ENCODE assay signal across 11 cellular contexts in genomic region chr20:45049904-45050471, GRCh38. TPM values are rescaled to one million over a fixed set of nuclear protein-coding genes. Genes with fewer than 3 reads are reported as not detected.
DNase-seq lines count a peak whose midpoint lies in the region; ATAC-seq and TF ChIP-seq lines count a peak whose summit lies in the region.
"Had no signal": no experiment of that assay in that cellular context is flagged by ENCODE, and none has a peak within 500 bp of the region (broad histone marks: within the 10 kb centered on the region; RNA-seq: fewer than 3 reads in every experiment).

No MANE protein-coding gene starts in this region.

- H3K4me1 Mint-ChIP-seq in T-helper 1 cell treated with Interleukin-12 subunit alpha and Interleukin-12 subunit beta and Interleukin-4 antibody, amounts not matched to agents 30 μg/mL and 1 μg/mL, for 36 hours (ENCODE audit: low read depth): peaks cover 42% of the 10 kb centered on the region

- no peak for TF ChIP-seq EP300 in suprapubic skin (IDR thresholded peaks at IDR 0.05)

- no peak for ATAC-seq in Right ventricle myocardium inferior
- ATAC-seq in HG02852 (IDR thresholded peaks at IDR 0.05; ENCODE audit: unreplicated experiment): no peak
- ATAC-seq in GM18868 (IDR thresholded peaks at IDR 0.05; ENCODE audit: unreplicated experiment): no peak

- no peaks in the 10 kb centered on the region for H3K36me3 ChIP-seq in left ventricle myocardium inferior
- H3K36me3 ChIP-seq in suprapubic skin: peaks cover 4% of the 10 kb centered on the region

- intact Hi-C loops in left ventricle myocardium inferior (cut with micrococcal nuclease): no loop called here
- intact Hi-C loops in Right ventricle myocardium inferior (cut with DNase I): no loop called here

- DNase-seq in left ventricle myocardium inferior: no peak
- no peak for DNase-seq in Right ventricle myocardium inferior (ENCODE audit: missing footprints)
- peak; percentile 22 for DNase-seq in germinal center (ENCODE audit: low spot score)
- no peak for DNase-seq in suprapubic skin (ENCODE audit: low spot score in 2 of 2)
- DNase-seq in COR-L47 (lab: John Stamatoyannopoulos, UW): no peak
- DNase-seq: H7, heart right ventricle had no signal

- no peaks in the 10 kb centered on the region for H3K27me3 ChIP-seq in left ventricle myocardium inferior (ENCODE audit: low read depth)
- no peaks in the 10 kb centered on the region for H3K27me3 ChIP-seq in suprapubic skin
- H3K27me3 ChIP-seq: heart right ventricle had no signal

- H3K9me3 ChIP-seq in left ventricle myocardium inferior (replicated peaks) (no peaks in the 10 kb centered on the region), suprapubic skin (no peaks in the 10 kb centered on the region)
- H3K9me3 ChIP-seq: heart right ventricle had no signal

- no peak for TF ChIP-seq POLR2A in suprapubic skin (IDR thresholded peaks at IDR 0.05)

- no peaks in the 10 kb centered on the region for H3K27me3 Mint-ChIP-seq in T-helper 1 cell treated with Interleukin-12 subunit alpha and Interleukin-12 subunit beta and Interleukin-4 antibody, amounts not matched to agents 30 μg/mL and 1 μg/mL, for 36 hours (ENCODE audit: low read depth)

- peak overlapping the region; percentile 74 for H3K27ac Mint-ChIP-seq in T-helper 1 cell treated with Interleukin-12 subunit alpha and Interleukin-12 subunit beta and Interleukin-4 antibody, amounts not matched to agents 30 μg/mL and 1 μg/mL, for 36 hours

- H3K36me3 Mint-ChIP-seq in T-helper 1 cell treated with Interleukin-12 subunit alpha and Interleukin-12 subunit beta and Interleukin-4 antibody, amounts not matched to agents 30 μg/mL and 1 μg/mL, for 36 hours (ENCODE audit: low read depth): peaks cover 21% of the 10 kb centered on the region

- H3K9me3 Mint-ChIP-seq in T-helper 1 cell treated with Interleukin-12 subunit alpha and Interleukin-12 subunit beta and Interleukin-4 antibody, amounts not matched to agents 30 μg/mL and 1 μg/mL, for 36 hours: no peaks in the 10 kb centered on the region

- H3K27ac ChIP-seq in left ventricle myocardium inferior (replicated peaks) (peak overlapping the region; percentile 36), suprapubic skin (peak overlapping the region; percentile 16)
- H3K27ac ChIP-seq: heart right ventricle had no signal

- H3K4me3 ChIP-seq in left ventricle myocardium inferior (no peak overlapping the region), suprapubic skin (no peak overlapping the region)
- H3K4me3 ChIP-seq: heart right ventricle had no signal

- TF ChIP-seq CTCF in left ventricle myocardium inferior (IDR thresholded peaks at IDR 0.05; ENCODE audit: borderline replicate concordance) (no peak), suprapubic skin (IDR thresholded peaks at IDR 0.05) (no peak)

- 64% methylated on average over 5 of the region's 5 CpGs for WGBS in suprapubic skin

- H3K4me1 ChIP-seq in left ventricle myocardium inferior (peaks cover 51% of the 10 kb centered on the region), suprapubic skin (peaks cover 18% of the 10 kb centered on the region)

- peak overlapping the region; percentile 22 for H3K4me3 Mint-ChIP-seq in T-helper 1 cell treated with Interleukin-12 subunit alpha and Interleukin-12 subunit beta and Interleukin-4 antibody, amounts not matched to agents 30 μg/mL and 1 μg/mL, for 36 hours

RNA-seq across cellular contexts. Expression of gene KCNS1, which starts 50.9 kb away (rescaled TPM):
- total RNA-seq in left ventricle myocardium inferior (0.14 TPM), Right ventricle myocardium inferior (not detected), suprapubic skin (1 to 10 TPM; 1.0 to 5.5 (median 2.3) TPM)
- total RNA-seq: myocyte had no signal
